In genomic region chr7:140810830-140811556, GRCh38 we compare ENCODE assay signal across 1 cellular context.
TF ChIP-seq lines count a peak whose summit lies in the region.

No MANE protein-coding gene starts in this region.

TF ChIP-seq in SK-N-SH, 30 proteins besides CTCF, POLR2A, EP300 and RAD21 (continued from another document):
- TF ChIP-seq IRF3 (IDR thresholded peaks at IDR 0.05; ENCODE audit: low read depth, low read length) (no peak), RCOR1 (IDR thresholded peaks at IDR 0.05; ENCODE audit: low read length) (0 out of 2 replicates have a peak, but pooled peaks have one; percentile 24), GATA2 (CRISPR knock-in tag; IDR thresholded peaks at IDR 0.05) (no peak), YY1 (IDR thresholded peaks at IDR 0.05; ENCODE audit: low read depth) (no peak), MXI1 (IDR thresholded peaks at IDR 0.05; ENCODE audit: low read depth, low read length) (peak; percentile 62), JUND (IDR thresholded peaks at IDR 0.05) (no peak)
- TF ChIP-seq, protein P1, sequence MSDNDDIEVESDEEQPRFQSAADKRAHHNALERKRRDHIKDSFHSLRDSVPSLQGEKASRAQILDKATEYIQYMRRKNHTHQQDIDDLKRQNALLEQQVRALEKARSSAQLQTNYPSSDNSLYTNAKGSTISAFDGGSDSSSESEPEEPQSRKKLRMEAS (IDR thresholded peaks at IDR 0.05; ENCODE audit: low read depth), result no peak
- TF ChIP-seq, protein P2, sequence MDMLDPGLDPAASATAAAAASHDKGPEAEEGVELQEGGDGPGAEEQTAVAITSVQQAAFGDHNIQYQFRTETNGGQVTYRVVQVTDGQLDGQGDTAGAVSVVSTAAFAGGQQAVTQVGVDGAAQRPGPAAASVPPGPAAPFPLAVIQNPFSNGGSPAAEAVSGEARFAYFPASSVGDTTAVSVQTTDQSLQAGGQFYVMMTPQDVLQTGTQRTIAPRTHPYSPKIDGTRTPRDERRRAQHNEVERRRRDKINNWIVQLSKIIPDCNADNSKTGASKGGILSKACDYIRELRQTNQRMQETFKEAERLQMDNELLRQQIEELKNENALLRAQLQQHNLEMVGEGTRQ (IDR thresholded peaks at IDR 0.05; ENCODE audit: borderline replicate concordance, low read depth, low read length), result 0 out of 2 replicates have a peak, but pooled peaks have one; percentile 3
